Comparison of ENCODE assay signal across 8 cellular contexts in genomic region chr5:132489871-132490483, GRCh38. TPM values are rescaled to one million over a fixed set of nuclear protein-coding genes. Genes with fewer than 3 reads are reported as not detected.
A peak's percentile ranks its signal among the peaks of the same experiment; 100 is the strongest.
DNase-seq lines count a peak whose midpoint lies in the region; ATAC-seq and TF ChIP-seq lines count a peak whose summit lies in the region.

No MANE protein-coding gene starts in this region.

- peak; percentile 55 for TF ChIP-seq CTCF in left ventricle myocardium inferior (IDR thresholded peaks at IDR 0.05; ENCODE audit: borderline replicate concordance)

- intact Hi-C loops in Right ventricle myocardium inferior (cut with DNase I): loop anchor here (1.0 to 10.0 kb wide), 2 partner anchors 70 to 195 kb away; partner anchors contain the start of gene SLC22A4
- intact Hi-C loops in cardiac septum (cut with DNase I): loop anchor here (2.0 kb wide), 1 partner anchor 69 kb away; no protein-coding TSS in a partner anchor
- intact Hi-C loops in left ventricle myocardium inferior (cut with micrococcal nuclease): loop anchor here (5.0 kb wide), 1 partner anchor 73 kb away; no protein-coding TSS in a partner anchor

- peak overlapping the region; percentile 92 for H3K9ac ChIP-seq in adipocyte (ENCODE audit: low read length)

- H3K9me3 ChIP-seq in adipocyte (ENCODE audit: control insufficient read depth, low read length) (no peaks in the 10 kb centered on the region), left ventricle myocardium inferior (replicated peaks) (no peaks in the 10 kb centered on the region)

- peak; percentile 88 for DNase-seq in Right ventricle myocardium inferior (ENCODE audit: missing footprints)
- DNase-seq in cardiac septum (ENCODE audit: low spot score): no peak
- DNase-seq in NOMO-1 treated with DMSO at 0.1 percent for 48 hours (lab: John Stamatoyannopoulos, UW; ENCODE audit: unreplicated experiment): peak; percentile 46
- peak; percentile 75 for DNase-seq in adipocyte (ENCODE audit: low read depth)
- DNase-seq in left ventricle myocardium inferior: peak; percentile 66
- DNase-seq in retina: peak; percentile 50
- DNase-seq in NCI-H2081 (lab: John Stamatoyannopoulos, UW): no peak

- H3K4me3 ChIP-seq in adipocyte (ENCODE audit: low read length) (peak overlapping the region; percentile 93), left ventricle myocardium inferior (peak overlapping the region; percentile 89)

- H3K27me3 ChIP-seq in adipocyte (replicated peaks; ENCODE audit: control insufficient read depth, insufficient read depth, low read length) (no peaks in the 10 kb centered on the region), left ventricle myocardium inferior (ENCODE audit: low read depth) (no peaks in the 10 kb centered on the region)

- ATAC-seq in Right ventricle myocardium inferior (peak; percentile 54), HG02678 (IDR thresholded peaks at IDR 0.05; ENCODE audit: unreplicated experiment) (peak; percentile 28)

- H3K27ac ChIP-seq in left ventricle myocardium inferior (replicated peaks): peak overlapping the region; percentile 99

- H3K36me3 ChIP-seq in adipocyte (ENCODE audit: control insufficient read depth, insufficient read depth, low read length, severe bottlenecking) (peaks cover 31% of the 10 kb centered on the region), left ventricle myocardium inferior (peaks cover 40% of the 10 kb centered on the region)

- H3K4me1 ChIP-seq in adipocyte (ENCODE audit: control insufficient read depth, insufficient read depth, low read length) (peaks cover 30% of the 10 kb centered on the region), left ventricle myocardium inferior (peaks cover 82% of the 10 kb centered on the region)

RNA-seq across cellular contexts. Expression of gene IRF1, which starts 0.6 kb away (rescaled TPM):
- total RNA-seq in Right ventricle myocardium inferior (12.7 TPM), cardiac septum (19.9 TPM), left ventricle myocardium inferior (10.9 TPM)

RNA-seq across cellular contexts. Expression of gene IL5, which starts 53.3 kb away (rescaled TPM):
- total RNA-seq in Right ventricle myocardium inferior: not detected
- total RNA-seq in cardiac septum: not detected
- not detected for total RNA-seq in left ventricle myocardium inferior

Comparison
In these comparisons a context has a peak if more than half of its experiments do, and no peak if none do; other contexts are left out.
1. DNase-seq: peak in Right ventricle myocardium inferior (single experiment), NOMO-1 treated with DMSO at 0.1 percent for 48 hours (single experiment), adipocyte (single experiment), left ventricle myocardium inferior (single experiment) and retina (single experiment); none in cardiac septum (single experiment) and NCI-H2081 (0 of 2).